Comparison of ENCODE assay signal across 14 cellular contexts in genomic region chr9:130276121-130276520, GRCh38. TPM values are rescaled to one million over a fixed set of nuclear protein-coding genes. Genes with fewer than 3 reads are reported as not detected.
DNase-seq lines count a peak whose midpoint lies in the region; ATAC-seq and TF ChIP-seq lines count a peak whose summit lies in the region.
"Had no signal": no experiment of that assay in that cellular context is flagged by ENCODE, and none has a peak within 500 bp of the region (broad histone marks: within the 10 kb centered on the region; RNA-seq: fewer than 3 reads in every experiment).

No MANE protein-coding gene starts in this region.

- no peak for ATAC-seq in HG02571 (IDR thresholded peaks at IDR 0.05; ENCODE audit: unreplicated experiment)
- ATAC-seq: CD8-positive, alpha-beta T cell; pancreas had no signal

- H3K27ac Mint-ChIP-seq in HFFc6: no peak overlapping the region
- H3K27ac Mint-ChIP-seq: CD8-positive, alpha-beta T cell had no signal

- DNase-seq in ACHN: peak; percentile 81
- DNase-seq in HFFc6: peak; percentile 62
- peak; percentile 74 for DNase-seq in astrocyte of the spinal cord (ENCODE audit: low read depth, low spot score)
- DNase-seq in myocyte (ENCODE audit: low read depth): peak; percentile 78
- no peak for DNase-seq in NCI-H146 (lab: John Stamatoyannopoulos, UW)
- DNase-seq in stimulated activated CD4-positive, alpha-beta T cell treated with anti-CD3 and anti-CD28 coated beads, Interleukin-12 subunit alpha, Interleukin-12 subunit beta, amount 100 ng/mL, for 4 hours: no peak
- DNase-seq in DMS79 treated with DMSO at 0.1 percent for 48 hours (lab: John Stamatoyannopoulos, UW): no peak
- DNase-seq: activated T-cell treated with anti-CD3 and anti-CD28 coated beads, Interleukin-2, amount 50 U/mL, for 48 hours; CD8-positive, alpha-beta T cell; GDM1; kidney; NCI-H2107; pancreas had no signal

- H3K4me3 Mint-ChIP-seq in HFFc6: no peak overlapping the region
- H3K4me3 Mint-ChIP-seq: CD8-positive, alpha-beta T cell had no signal

- TF ChIP-seq CTCF in HFFc6 (IDR thresholded peaks at IDR 0.05): no peak
- no peak for TF ChIP-seq CTCF in astrocyte of the spinal cord (IDR thresholded peaks at IDR 0.05; ENCODE audit: low read depth, low read length)

- in situ Hi-C loops in ACHN (cut with HindIII; ENCODE audit: low pct_ligation_motif_present, low pct_unique_long_range_greater_than_20kb, low sequenced_read_pairs): no loop called here
- in situ Hi-C loops in astrocyte of the spinal cord (cut with HindIII; ENCODE audit: low sequenced_read_pairs): no loop called here

- no peaks in the 10 kb centered on the region for H3K9me3 Mint-ChIP-seq in HFFc6
- H3K9me3 Mint-ChIP-seq: CD8-positive, alpha-beta T cell had no signal

- H3K4me3 ChIP-seq in astrocyte of the spinal cord (ENCODE audit: low read depth, low read length): no peak overlapping the region
- H3K4me3 ChIP-seq: pancreas had no signal

- H3K27me3 Mint-ChIP-seq in HFFc6 (ENCODE audit: insufficient read depth): peaks cover 22% of the 10 kb centered on the region

- peaks cover 7% of the 10 kb centered on the region for H3K4me1 Mint-ChIP-seq in HFFc6 (ENCODE audit: low read depth)

- H3K36me3 Mint-ChIP-seq in HFFc6 (ENCODE audit: low read depth): no peaks in the 10 kb centered on the region
- H3K36me3 Mint-ChIP-seq: CD8-positive, alpha-beta T cell had no signal

RNA-seq across cellular contexts. Expression of gene HMCN2, which starts 10.6 kb away (rescaled TPM):
- under 1 TPM in 3 of 6 experiments, not detected in 3; under 0.01 to 0.05 (median 0.02) TPM for total RNA-seq in HFFc6 (2021; fragmentation: NEBNext Ultra II Directional; extraction: Animal tissue kit (Norgen Biotek cat#: 25700))
- 0.13 and 0.21 TPM in 2 replicates for total RNA-seq in myocyte
- 0.84 TPM for polyA plus RNA-seq in myocyte (2012)
- total RNA-seq: CD8-positive, alpha-beta T cell had no signal

Comparison
In these comparisons a context has a peak if more than half of its experiments do, and no peak if none do; other contexts are left out.
1. DNase-seq: peak in ACHN (single experiment), HFFc6 (single experiment), astrocyte of the spinal cord (single experiment) and myocyte (single experiment); none in NCI-H146 (single experiment), stimulated activated CD4-positive, alpha-beta T cell treated with anti-CD3 and anti-CD28 coated beads, Interleukin-12 subunit alpha, Interleukin-12 subunit beta, amount 100 ng/mL, for 4 hours (single experiment) and DMS79 treated with DMSO at 0.1 percent for 48 hours (single experiment).